ENCODE assay signal across 27 cellular contexts in the genomic region with DNA sequence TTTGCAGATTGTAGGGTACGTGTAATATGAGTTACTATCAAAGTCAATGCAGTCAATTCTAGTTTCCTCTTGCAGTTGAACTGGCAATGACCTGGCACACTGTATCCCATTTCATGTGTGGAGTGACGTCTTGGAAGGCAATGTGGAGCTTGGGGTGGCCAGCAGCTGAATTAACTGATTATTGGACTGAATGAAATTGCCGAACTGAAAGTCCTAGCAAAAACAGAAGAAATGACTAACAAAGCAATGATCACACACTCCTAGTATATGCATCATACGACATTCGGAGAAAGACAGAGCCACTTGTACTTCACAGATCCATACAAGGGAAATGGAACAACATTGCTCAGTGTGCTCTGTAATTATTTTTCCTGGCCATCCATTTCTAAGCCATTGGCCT.
DNase-seq lines count a peak whose midpoint lies in the region; ATAC-seq and TF ChIP-seq lines count a peak whose summit lies in the region.
"Had no signal": no experiment of that assay in that cellular context is flagged by ENCODE, and none has a peak within 500 bp of the region (broad histone marks: within the 10 kb centered on the region; RNA-seq: fewer than 3 reads in every experiment).

No MANE protein-coding gene starts in this region.

- peaks cover 4% of the 10 kb centered on the region for H3K27me3 Mint-ChIP-seq in Caco-2 (ENCODE audit: insufficient read depth, unreplicated experiment)
- H3K27me3 Mint-ChIP-seq: activated CD4-positive, alpha-beta T cell treated with anti-CD3 and anti-CD28 coated beads, Interleukin-2, amount 10 ng/mL, durations not matched to agents 24 days and 14 days had no signal

- ATAC-seq in HG03457 (IDR thresholded peaks at IDR 0.05; ENCODE audit: unreplicated experiment) = no peak
- ATAC-seq: effector memory CD8-positive, alpha-beta T cell; HCT116; natural killer cell treated with Interleukin-12 subunit alpha and Interleukin-12 subunit beta and Interleukin-15 and Interleukin-18, amount 100 ng/mL, for 72 hours; pancreas; upper lobe of right lung had no signal

- H4K20me1 ChIP-seq in osteoblast (ENCODE audit: insufficient read depth, low read length) = no peaks in the 10 kb centered on the region

- DNase-seq in fibroblast of gingiva (ENCODE audit: low read depth) (peak; percentile 52), osteoblast (ENCODE audit: insufficient read length, low spot score, missing footprints) (peak; percentile 44), Caco-2 (no peak), SIG-M5 (lab: John Stamatoyannopoulos, UW) (no peak), NCI-H524 (lab: John Stamatoyannopoulos, UW) (no peak)
- DNase-seq: activated CD4-positive, alpha-beta T cell treated with anti-CD3 and anti-CD28 coated beads, Interleukin-2, amount 10 ng/mL, durations not matched to agents 24 days and 14 days; activated naive CD4-positive, alpha-beta T cell; activated T-cell treated with anti-CD3 and anti-CD28 coated beads, Interleukin-2, amount 50 U/mL, for 48 hours; CD4-positive, alpha-beta T cell; colonic mucosa; effector memory CD8-positive, alpha-beta T cell; KBM-7; midbrain; NCI-H1417 treated with DMSO at 0.1 percent for 48 hours; NCI-H2081 treated with DMSO at 0.1 percent for 48 hours; pancreas; stimulated activated CD4-positive, alpha-beta T cell treated with anti-CD3 and anti-CD28 coated beads, Interleukin-2, amount 100 ng/mL, for 48 hours; upper lobe of right lung had no signal

- H3K4me2 ChIP-seq in osteoblast (ENCODE audit: insufficient read depth, low read length) = peak overlapping the region; percentile 51

- no peak overlapping the region for H3K4me3 Mint-ChIP-seq in Caco-2 (ENCODE audit: unreplicated experiment)
- H3K4me3 Mint-ChIP-seq: activated CD4-positive, alpha-beta T cell treated with anti-CD3 and anti-CD28 coated beads, Interleukin-2, amount 10 ng/mL, durations not matched to agents 24 days and 14 days; CD4-positive, alpha-beta T cell; effector memory CD8-positive, alpha-beta T cell; natural killer cell treated with Interleukin-12 subunit alpha and Interleukin-12 subunit beta and Interleukin-15 and Interleukin-18, amount 100 ng/mL, for 72 hours; T-helper 2 cell treated with Interferon-gamma antibody and Interleukin-4, amounts not matched to agents 5 μg/mL and 100 μg/mL, for 36 hours had no signal

- POLR2A ChIA-PET in Caco-2 (lab: Charles Lee) = no interaction called here

- no TSS peak for BruUV-seq in Caco-2 (replicated peaks; lab: Mats Ljungman, UMichigan)

- H3K9me3 Mint-ChIP-seq in Caco-2 (ENCODE audit: unreplicated experiment) = no peaks in the 10 kb centered on the region
- H3K9me3 Mint-ChIP-seq: activated CD4-positive, alpha-beta T cell treated with anti-CD3 and anti-CD28 coated beads, Interleukin-2, amount 10 ng/mL, durations not matched to agents 24 days and 14 days; CD4-positive, alpha-beta T cell; effector memory CD8-positive, alpha-beta T cell; natural killer cell treated with Interleukin-12 subunit alpha and Interleukin-12 subunit beta and Interleukin-15 and Interleukin-18, amount 100 ng/mL, for 72 hours; T-helper 2 cell treated with Interferon-gamma antibody and Interleukin-4, amounts not matched to agents 5 μg/mL and 100 μg/mL, for 36 hours had no signal

- no peak overlapping the region for H3K27ac Mint-ChIP-seq in Caco-2 (ENCODE audit: unreplicated experiment)
- H3K27ac Mint-ChIP-seq: activated CD4-positive, alpha-beta T cell treated with anti-CD3 and anti-CD28 coated beads, Interleukin-2, amount 10 ng/mL, durations not matched to agents 24 days and 14 days; CD4-positive, alpha-beta T cell; effector memory CD8-positive, alpha-beta T cell; natural killer cell treated with Interleukin-12 subunit alpha and Interleukin-12 subunit beta and Interleukin-15 and Interleukin-18, amount 100 ng/mL, for 72 hours; T-helper 2 cell treated with Interferon-gamma antibody and Interleukin-4, amounts not matched to agents 5 μg/mL and 100 μg/mL, for 36 hours had no signal

- H3K79me2 ChIP-seq in osteoblast (ENCODE audit: insufficient read depth, low read length) = no peaks in the 10 kb centered on the region

- TF ChIP-seq CTCF in VCaP (conservative IDR thresholded peaks at IDR 0.05) (no peak), osteoblast (IDR thresholded peaks at IDR 0.05; ENCODE audit: extremely low read depth, low read depth, low read length) (no peak), Caco-2 (IDR thresholded peaks at IDR 0.05; ENCODE audit: insufficient read depth in 1 of 2, low read depth in 1 of 2, low read length in 1 of 2, severe bottlenecking in 1 of 2, unreplicated experiment in 1 of 2) (no peak)

- H3K36me3 ChIP-seq in osteoblast (ENCODE audit: insufficient read depth, low read length) = no peaks in the 10 kb centered on the region
- H3K36me3 ChIP-seq in Caco-2 (ENCODE audit: control insufficient read depth, insufficient read depth, low read length) = no peaks in the 10 kb centered on the region
- H3K36me3 ChIP-seq: breast epithelium, colonic mucosa, pancreas, right atrium auricular region, upper lobe of right lung had no signal

- H3K36me3 Mint-ChIP-seq in Caco-2 (ENCODE audit: insufficient read depth, unreplicated experiment) = no peaks in the 10 kb centered on the region
- H3K36me3 Mint-ChIP-seq: natural killer cell treated with Interleukin-12 subunit alpha and Interleukin-12 subunit beta and Interleukin-15 and Interleukin-18, amount 100 ng/mL, for 72 hours had no signal

- no peaks in the 10 kb centered on the region for H3K4me1 Mint-ChIP-seq in Caco-2 (ENCODE audit: low read depth, unreplicated experiment)
- H3K4me1 Mint-ChIP-seq: activated CD4-positive, alpha-beta T cell treated with anti-CD3 and anti-CD28 coated beads, Interleukin-2, amount 10 ng/mL, durations not matched to agents 24 days and 14 days had no signal

- H3K4me1 ChIP-seq in osteoblast (ENCODE audit: insufficient read depth, low read length) = peaks cover 17% of the 10 kb centered on the region
- no peaks in the 10 kb centered on the region for H3K4me1 ChIP-seq in Caco-2
- H3K4me1 ChIP-seq: breast epithelium, colonic mucosa, pancreas, right atrium auricular region, upper lobe of right lung had no signal

- intact Hi-C loops in Caco-2 (cut with micrococcal nuclease; ENCODE audit: unreplicated experiment) = no loop called here

- H3K9me3 ChIP-seq in osteoblast (ENCODE audit: low read depth, low read length) (no peaks in the 10 kb centered on the region), Caco-2 (no peaks in the 10 kb centered on the region)
- H3K9me3 ChIP-seq: colonic mucosa, pancreas, right atrium auricular region, upper lobe of right lung had no signal

- H3K27me3 ChIP-seq in osteoblast (ENCODE audit: insufficient read depth, low read length) (no peaks in the 10 kb centered on the region), Caco-2 (replicated peaks; ENCODE audit: control insufficient read depth, insufficient read depth, low read length) (no peaks in the 10 kb centered on the region)
- H3K27me3 ChIP-seq: breast epithelium, colonic mucosa, pancreas, right atrium auricular region, upper lobe of right lung had no signal

- H3K4me3 ChIP-seq in osteoblast (ENCODE audit: insufficient read depth, low read length) (peak overlapping the region; percentile 10), Caco-2 (ENCODE audit: low read depth, low read length) (no peak overlapping the region)
- H3K4me3 ChIP-seq: breast epithelium, colonic mucosa, pancreas, right atrium auricular region, SK-N-MC, upper lobe of right lung had no signal

- H3K27ac ChIP-seq in VCaP (0 out of 2 replicates have a peak overlapping the region, but pooled peaks have one; percentile 32), osteoblast (ENCODE audit: low read depth, low read length) (peak overlapping the region; percentile 43)
- H3K27ac ChIP-seq: breast epithelium, colonic mucosa, pancreas, right atrium auricular region, RWPE1, SK-N-MC, upper lobe of right lung had no signal

- CTCF ChIA-PET in Caco-2 (lab: Charles Lee) = no interaction called here

- peak overlapping the region; percentile 73 for H2AFZ ChIP-seq in osteoblast (ENCODE audit: low read length)

Comparison
In these comparisons a context has a peak if more than half of its experiments do, and no peak if none do; other contexts are left out.
1. DNase-seq: peak in fibroblast of gingiva (single experiment) and osteoblast (single experiment); none in Caco-2 (0 of 2), SIG-M5 (single experiment) and NCI-H524 (0 of 2).